Comparison of ENCODE assay signal across 16 cellular contexts in genomic region chr3:51954713-51955112, GRCh38. TPM values are rescaled to one million over a fixed set of nuclear protein-coding genes. Genes with fewer than 3 reads are reported as not detected.
DNase-seq lines count a peak whose midpoint lies in the region; ATAC-seq, FAIRE-seq and TF ChIP-seq lines count a peak whose summit lies in the region.
"Had no signal": no experiment of that assay in that cellular context is flagged by ENCODE, and none has a peak within 500 bp of the region (broad histone marks: within the 10 kb centered on the region; RNA-seq: fewer than 3 reads in every experiment).

No MANE protein-coding gene starts in this region.

- no peak overlapping the region for H3K9ac ChIP-seq in K562 (ENCODE audit: insufficient read depth in 1 of 2, low read depth in 2 of 2, low read length in 2 of 2)
- H3K9ac ChIP-seq: SK-N-SH had no signal

- no peak overlapping the region for H2AFZ ChIP-seq in K562 (ENCODE audit: low read depth, low read length)

- peaks cover 0 to 4% of the 10 kb centered on the region in 2 experiments; a peak in 2 of 5 replicates for H3K27me3 ChIP-seq in K562 (ENCODE audit: control insufficient read depth in 2 of 2, insufficient read depth in 2 of 2, low read length in 2 of 2)

- H3K27ac ChIP-seq in K562 (ENCODE audit: extremely low read depth, low read depth, low read length) (no peak overlapping the region), coronary artery (no peak overlapping the region)

- TF ChIP-seq CTCF in K562 (IDR thresholded peaks at IDR 0.05 in 2 of 3, conservative IDR thresholded peaks at IDR 0.05 in 1 of 3; ENCODE audit: insufficient read depth in 2 of 3, low read depth in 1 of 3, low read length in 3 of 3) (no peak), coronary artery (IDR thresholded peaks at IDR 0.05) (no peak)

- TF ChIP-seq EP300 in K562 (IDR thresholded peaks at IDR 0.05; ENCODE audit: low read length) = no peak

- H3K4me3 Mint-ChIP-seq in memory B cell = peak overlapping the region; percentile 31

- H3K27ac Mint-ChIP-seq in memory B cell = no peak overlapping the region

- 11% methylated on average over 1 of the region's 1 CpG for WGBS in K562 (ENCODE audit: insufficient coverage, low coverage, missing lambda C conversion rate)

- no peaks in the 10 kb centered on the region for H4K20me1 ChIP-seq in K562 (replicated peaks; ENCODE audit: control insufficient read depth, insufficient read depth, low read length)

- TF ChIP-seq POLR2A in K562 (conservative IDR thresholded peaks at IDR 0.05) = no peak

- no peak for FAIRE-seq in K562 (lab: Jason Lieb, UNC)
- FAIRE-seq: G401.6 had no signal

- H3K9me3 Mint-ChIP-seq in memory B cell = no peaks in the 10 kb centered on the region

- no peak for ATAC-seq in K562
- ATAC-seq in memory B cell (ENCODE audit: low read depth) = no peak

- H3K36me3 ChIP-seq in K562 (ENCODE audit: control insufficient read depth, insufficient read depth, low read length) = no peaks in the 10 kb centered on the region

- peaks cover 11% of the 10 kb centered on the region for H3K27me3 Mint-ChIP-seq in memory B cell

- CTCF ChIA-PET in K562 (lab: Yijun Ruan, JAX; ENCODE audit: low intra/inter-chr PET ratio) = no interaction called here

- TF ChIP-seq RAD21 in K562 (CRISPR knock-in tag; conservative IDR thresholded peaks at IDR 0.05 in 1 of 2, IDR thresholded peaks at IDR 0.05 in 1 of 2) = no peak

- no peak overlapping the region for H3K4me2 ChIP-seq in K562 (ENCODE audit: insufficient read depth, low read length)
- H3K4me2 ChIP-seq: SK-N-SH had no signal

- POLR2A ChIA-PET in K562 (lab: Yijun Ruan, JAX) = interaction anchor here (0.6 to 1.1 kb wide), 4 partner anchors 10 to 104 kb away, joined by 3 to 5 read pairs (median 4); partner anchors contain the start of gene PARP3

- in situ Hi-C loops in K562 (cut with MboI) = no loop called here

- H3K4me1 ChIP-seq in K562 (replicated peaks in 1 of 2; ENCODE audit: control insufficient read depth in 2 of 2, insufficient read depth in 2 of 2, low read length in 2 of 2) = peaks cover 0 to 7% of the 10 kb centered on the region in 2 experiments; a peak in 1 of 5 replicates

- peaks cover 5% of the 10 kb centered on the region for H3K4me1 Mint-ChIP-seq in memory B cell

- no peaks in the 10 kb centered on the region for H3K9me3 ChIP-seq in K562 (replicated peaks; ENCODE audit: control insufficient read depth, insufficient read depth, low read depth, low read length)
- H3K9me3 ChIP-seq: SK-N-SH had no signal

- intact Hi-C loops in K562 (cut with micrococcal nuclease) = no loop called here

- no peaks in the 10 kb centered on the region for H3K79me2 ChIP-seq in K562 (ENCODE audit: control insufficient read depth, insufficient read depth, low read length)

- H3K36me3 Mint-ChIP-seq in memory B cell = peaks cover 10% of the 10 kb centered on the region

- DNase-seq in K562 (ENCODE audit: extremely low read depth in 1 of 4, low spot score in 3 of 4) (no peak), memory B cell (ENCODE audit: low spot score in 2 of 2) (no peak), coronary artery (ENCODE audit: low spot score) (no peak), AML-193 (lab: John Stamatoyannopoulos, UW) (no peak), HCEC 1CT (no peak)
- DNase-seq: ACHN, H7, NCI-H1417, NCI-H187, NCI-H345, NCI-H524 treated with DMSO at 0.1 percent for 48 hours, SHP77 treated with DMSO at 0.1 percent for 48 hours, SK-N-SH had no signal

- BruUV-seq in K562 (replicated peaks; lab: Mats Ljungman, UMichigan) = no TSS peak

- no peaks in the 10 kb centered on the region for H3K9me1 ChIP-seq in K562 (ENCODE audit: control insufficient read depth, insufficient read depth, low read length)

- no peak overlapping the region for H3K4me3 ChIP-seq in K562
- no peak overlapping the region for H3K4me3 ChIP-seq in coronary artery

RNA-seq across cellular contexts. Expression of gene GPR62, which starts 0.5 kb away (rescaled TPM):
- total RNA-seq in K562 (2011; cell fraction: chromatin; rRNA removed; ENCODE audit: low replicate concordance) = not detected in 2 replicates
- not detected in 2 replicates for total RNA-seq in K562 (2011; cell fraction: nucleolus; rRNA removed)
- not detected in 2 replicates for total RNA-seq in K562 (2011; cell fraction: nucleoplasm; rRNA removed)
- total RNA-seq in K562 (2014; rRNA removed) (not detected in 2 replicates), K562 (2014; rRNA removed; fragmentation: Illumina TruSeq; extraction: Trizol) (not detected in 2 replicates), K562 (2015; rRNA removed; fragmentation: Illumina TruSeq; extraction: Trizol) (not detected in 2 replicates), K562 (2021) (not detected in 2 replicates)
- polyA plus RNA-seq in K562 (2011; rRNA removed) (not detected in 2 replicates), K562 (2014; fragmentation: Illumina TruSeq; extraction: Trizol) (not detected in 2 replicates), K562 (2014; fragmentation: Nextera tagmentation; extraction: Ambion mirVana) (not detected), K562 (2014; rRNA removed) (not detected in 2 replicates)
- not detected in 2 replicates for polyA plus RNA-seq in K562 (2011; cell fraction: cytosol; rRNA removed)
- not detected in 2 replicates for polyA plus RNA-seq in K562 (2011; cell fraction: nucleus; rRNA removed)
- not detected in 2 replicates for polyA plus RNA-seq in K562 (2012)
- polyA minus RNA-seq in K562 (2011; rRNA and poly(A)+ RNA removed) = not detected in 2 replicates
- polyA minus RNA-seq in K562 (2011; cell fraction: cytosol; rRNA and poly(A)+ RNA removed) = not detected in 2 replicates
- polyA minus RNA-seq in K562 (2011; cell fraction: nucleus; rRNA and poly(A)+ RNA removed) = not detected in 2 replicates
- total RNA-seq: HT-29, RPMI7951 had no signal

RNA-seq across cellular contexts. Expression of gene PCBP4, which starts 12.5 kb away (rescaled TPM):
- total RNA-seq in K562 (2011; cell fraction: chromatin; rRNA removed; ENCODE audit: low replicate concordance) = 3.7 and 14.0 TPM in 2 replicates
- 5.8 and 7.8 TPM in 2 replicates for total RNA-seq in K562 (2011; cell fraction: nucleolus; rRNA removed)
- 4.6 and 5.4 TPM in 2 replicates for total RNA-seq in K562 (2011; cell fraction: nucleoplasm; rRNA removed)
- total RNA-seq in K562 (2014; rRNA removed) (4.6 and 4.9 TPM in 2 replicates), K562 (2014; rRNA removed; fragmentation: Illumina TruSeq; extraction: Trizol) (0.73 and 0.93 TPM in 2 replicates), K562 (2015; rRNA removed; fragmentation: Illumina TruSeq; extraction: Trizol) (1.6 and 2.1 TPM in 2 replicates), K562 (2021) (4.7 and 5.7 TPM in 2 replicates)
- polyA plus RNA-seq in K562 (2011; rRNA removed) (3.1 and 5.5 TPM in 2 replicates), K562 (2014; fragmentation: Illumina TruSeq; extraction: Trizol) (2.6 and 4.7 TPM in 2 replicates), K562 (2014; fragmentation: Nextera tagmentation; extraction: Ambion mirVana) (under 1 TPM; 0.06 to 0.07 TPM), K562 (2014; rRNA removed) (5.8 and 6.4 TPM in 2 replicates)
- 4.5 and 7.3 TPM in 2 replicates for polyA plus RNA-seq in K562 (2011; cell fraction: cytosol; rRNA removed)
- polyA plus RNA-seq in K562 (2011; cell fraction: nucleus; rRNA removed) = 15.9 and 21.8 TPM in 2 replicates
- polyA plus RNA-seq in K562 (2012) = 3.7 and 10.9 TPM in 2 replicates
- polyA minus RNA-seq in K562 (2011; rRNA and poly(A)+ RNA removed) = 1.3 and 1.9 TPM in 2 replicates
- polyA minus RNA-seq in K562 (2011; cell fraction: cytosol; rRNA and poly(A)+ RNA removed) = 1.4 and 1.6 TPM in 2 replicates
- 1.9 and 3.9 TPM in 2 replicates for polyA minus RNA-seq in K562 (2011; cell fraction: nucleus; rRNA and poly(A)+ RNA removed)

RNA-seq across cellular contexts. Expression of gene PARP3, which starts 12.6 kb away (rescaled TPM):
- total RNA-seq in K562 (2011; cell fraction: chromatin; rRNA removed; ENCODE audit: low replicate concordance) = 9.0 and 16.5 TPM in 2 replicates
- 9.3 and 12.5 TPM in 2 replicates for total RNA-seq in K562 (2011; cell fraction: nucleolus; rRNA removed)
- 3.1 and 7.1 TPM in 2 replicates for total RNA-seq in K562 (2011; cell fraction: nucleoplasm; rRNA removed)
- total RNA-seq in K562 (2014; rRNA removed) = 5.2 and 6.2 TPM in 2 replicates
- total RNA-seq in K562 (2014; rRNA removed; fragmentation: Illumina TruSeq; extraction: Trizol) = 1.9 and 2.2 TPM in 2 replicates
- total RNA-seq in K562 (2015; rRNA removed; fragmentation: Illumina TruSeq; extraction: Trizol) = 4.6 and 4.7 TPM in 2 replicates
- total RNA-seq in K562 (2021) = 4.8 and 6.5 TPM in 2 replicates
- 3.7 and 6.6 TPM in 2 replicates for polyA plus RNA-seq in K562 (2011; rRNA removed)
- 4.4 and 5.4 TPM in 2 replicates for polyA plus RNA-seq in K562 (2011; cell fraction: cytosol; rRNA removed)
- 39.5 and 39.6 TPM in 2 replicates for polyA plus RNA-seq in K562 (2011; cell fraction: nucleus; rRNA removed)
- 6.4 and 11.7 TPM in 2 replicates for polyA plus RNA-seq in K562 (2012)
- polyA plus RNA-seq in K562 (2014; fragmentation: Illumina TruSeq; extraction: Trizol) = 4.5 and 5.3 TPM in 2 replicates
- under 1 TPM; 0.46 to 0.55 TPM for polyA plus RNA-seq in K562 (2014; fragmentation: Nextera tagmentation; extraction: Ambion mirVana)
- 6.6 TPM in 2 replicates for polyA plus RNA-seq in K562 (2014; rRNA removed)
- 1.5 and 1.6 TPM in 2 replicates for polyA minus RNA-seq in K562 (2011; rRNA and poly(A)+ RNA removed)
- 2.4 and 3.8 TPM in 2 replicates for polyA minus RNA-seq in K562 (2011; cell fraction: cytosol; rRNA and poly(A)+ RNA removed)
- 4.3 and 6.9 TPM in 2 replicates for polyA minus RNA-seq in K562 (2011; cell fraction: nucleus; rRNA and poly(A)+ RNA removed)

RNA-seq across cellular contexts. Expression of gene RRP9, which starts 13.0 kb away (rescaled TPM):
- 6.5 and 24.7 TPM in 2 replicates for total RNA-seq in K562 (2011; cell fraction: chromatin; rRNA removed; ENCODE audit: low replicate concordance)
- total RNA-seq in K562 (2011; cell fraction: nucleolus; rRNA removed) = 19.2 and 29.0 TPM in 2 replicates
- total RNA-seq in K562 (2011; cell fraction: nucleoplasm; rRNA removed) = 10.9 and 13.5 TPM in 2 replicates
- total RNA-seq in K562 (2014; rRNA removed) = 62.6 and 68.5 TPM in 2 replicates
- total RNA-seq in K562 (2014; rRNA removed; fragmentation: Illumina TruSeq; extraction: Trizol) = 15.7 and 29.1 TPM in 2 replicates
- total RNA-seq in K562 (2015; rRNA removed; fragmentation: Illumina TruSeq; extraction: Trizol) = 48.9 and 52.4 TPM in 2 replicates
- total RNA-seq in K562 (2021) = 64.1 and 67.0 TPM in 2 replicates
- polyA plus RNA-seq in K562 (2011; rRNA removed) = 20.3 and 23.1 TPM in 2 replicates
- polyA plus RNA-seq in K562 (2011; cell fraction: cytosol; rRNA removed) = 32.4 and 70.8 TPM in 2 replicates
- polyA plus RNA-seq in K562 (2011; cell fraction: nucleus; rRNA removed) = 30.2 and 46.3 TPM in 2 replicates
- 30.1 and 55.6 TPM in 2 replicates for polyA plus RNA-seq in K562 (2012)
- polyA plus RNA-seq in K562 (2014; fragmentation: Illumina TruSeq; extraction: Trizol) = 45.9 and 55.5 TPM in 2 replicates
- 10 to 100 TPM in 1 of 2 experiments, 1 to 10 TPM in 1; 5.2 to 12.9 TPM for polyA plus RNA-seq in K562 (2014; fragmentation: Nextera tagmentation; extraction: Ambion mirVana)
- 62.1 and 64.4 TPM in 2 replicates for polyA plus RNA-seq in K562 (2014; rRNA removed)
- polyA minus RNA-seq in K562 (2011; rRNA and poly(A)+ RNA removed) = 9.2 and 19.8 TPM in 2 replicates
- 16.3 and 26.0 TPM in 2 replicates for polyA minus RNA-seq in K562 (2011; cell fraction: cytosol; rRNA and poly(A)+ RNA removed)
- polyA minus RNA-seq in K562 (2011; cell fraction: nucleus; rRNA and poly(A)+ RNA removed) = 3.8 and 4.8 TPM in 2 replicates

RNA-seq across cellular contexts. Expression of gene ABHD14B, which starts 19.1 kb away (rescaled TPM):
- 33.5 and 88.4 TPM in 2 replicates for total RNA-seq in K562 (2011; cell fraction: chromatin; rRNA removed; ENCODE audit: low replicate concordance)
- 69.5 and 79.0 TPM in 2 replicates for total RNA-seq in K562 (2011; cell fraction: nucleolus; rRNA removed)
- total RNA-seq in K562 (2011; cell fraction: nucleoplasm; rRNA removed) = 83.9 and 125 TPM in 2 replicates
- total RNA-seq in K562 (2014; rRNA removed) = 46.5 and 78.4 TPM in 2 replicates
- 27.4 and 28.3 TPM in 2 replicates for total RNA-seq in K562 (2014; rRNA removed; fragmentation: Illumina TruSeq; extraction: Trizol)
- 33.7 and 34.0 TPM in 2 replicates for total RNA-seq in K562 (2015; rRNA removed; fragmentation: Illumina TruSeq; extraction: Trizol)
- total RNA-seq in K562 (2021) = 65.2 and 68.0 TPM in 2 replicates
- polyA plus RNA-seq in K562 (2011; rRNA removed) = 107 and 114 TPM in 2 replicates
- 153 and 233 TPM in 2 replicates for polyA plus RNA-seq in K562 (2011; cell fraction: cytosol; rRNA removed)
- polyA plus RNA-seq in K562 (2011; cell fraction: nucleus; rRNA removed) = 82.3 and 118 TPM in 2 replicates
- polyA plus RNA-seq in K562 (2012) = 58.2 and 103 TPM in 2 replicates
- polyA plus RNA-seq in K562 (2014; fragmentation: Illumina TruSeq; extraction: Trizol) = 72.2 and 86.5 TPM in 2 replicates
- 10 to 100 TPM; 10.6 to 11.7 TPM for polyA plus RNA-seq in K562 (2014; fragmentation: Nextera tagmentation; extraction: Ambion mirVana)
- 80.5 and 87.3 TPM in 2 replicates for polyA plus RNA-seq in K562 (2014; rRNA removed)
- polyA minus RNA-seq in K562 (2011; rRNA and poly(A)+ RNA removed) = 50.4 and 76.8 TPM in 2 replicates
- polyA minus RNA-seq in K562 (2011; cell fraction: cytosol; rRNA and poly(A)+ RNA removed) = 38.9 and 39.4 TPM in 2 replicates
- 26.3 and 30.1 TPM in 2 replicates for polyA minus RNA-seq in K562 (2011; cell fraction: nucleus; rRNA and poly(A)+ RNA removed)
